In the genomic region with DNA sequence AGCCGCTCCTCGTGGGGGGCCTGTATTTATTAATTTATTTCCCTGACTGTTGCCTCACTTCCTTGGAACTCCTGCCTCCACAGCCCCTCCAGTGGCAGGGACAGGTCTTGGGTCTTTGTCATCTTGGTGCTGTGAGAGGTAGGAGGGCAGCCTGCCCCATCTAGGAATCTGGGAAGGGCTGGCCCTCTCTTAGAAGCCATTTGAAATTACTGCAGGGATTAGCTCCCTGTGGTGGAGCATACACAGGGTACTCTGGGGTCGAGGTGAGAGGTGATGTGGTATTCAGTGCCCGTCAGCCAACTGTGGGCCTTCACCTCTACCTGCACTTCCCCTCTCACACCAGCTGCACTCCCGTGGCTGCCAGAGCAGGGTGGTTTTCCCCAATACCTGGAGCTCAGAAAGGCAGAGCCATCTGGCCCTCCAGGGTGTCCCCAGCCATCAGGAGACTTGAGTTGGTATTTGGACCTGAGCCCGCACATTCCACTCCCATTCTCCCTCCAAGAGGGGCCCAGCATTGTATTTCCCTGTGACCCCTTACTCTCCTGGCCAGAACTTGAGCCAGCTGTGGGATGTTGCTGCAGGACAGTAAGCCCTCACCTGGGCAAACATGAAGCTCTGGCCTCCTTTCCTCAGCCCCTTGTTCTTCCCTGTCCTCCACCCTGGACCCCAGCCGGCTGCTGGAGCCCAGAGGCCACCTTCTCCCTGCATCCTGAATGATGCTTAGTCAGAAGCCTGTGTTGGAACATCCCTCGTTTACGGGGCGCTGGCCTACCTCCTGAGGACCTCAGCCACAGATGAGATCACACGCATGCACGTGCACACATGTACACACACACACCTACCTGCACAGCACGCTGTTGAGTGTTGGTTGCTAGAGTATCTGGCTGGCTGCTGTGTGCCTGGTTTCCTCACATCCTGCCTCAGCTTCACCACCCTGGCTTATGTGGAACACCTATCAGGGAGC, we compare ENCODE assay signal across 15 cellular contexts. TPM values are rescaled to one million over a fixed set of nuclear protein-coding genes. Genes with fewer than 3 reads are reported as not detected.
DNase-seq lines count a peak whose midpoint lies in the region; ATAC-seq and TF ChIP-seq lines count a peak whose summit lies in the region.
"Had no signal": no experiment of that assay in that cellular context is flagged by ENCODE, and none has a peak within 500 bp of the region (broad histone marks: within the 10 kb centered on the region; RNA-seq: fewer than 3 reads in every experiment).

No MANE protein-coding gene starts in this region.

- no peaks in the 10 kb centered on the region for H3K9me3 Mint-ChIP-seq in activated CD4-positive, alpha-beta T cell treated with anti-CD3 and anti-CD28 coated beads, Interleukin-2, amount 10 ng/mL, durations not matched to agents 7 days and 5 days
- H3K9me3 Mint-ChIP-seq in endothelial cell (ENCODE audit: unreplicated experiment), result no peaks in the 10 kb centered on the region

- no peaks in the 10 kb centered on the region for H3K9me3 ChIP-seq in osteoblast (ENCODE audit: low read depth, low read length)
- H3K9me3 ChIP-seq: heart right ventricle, testis had no signal

- peak overlapping the region; percentile 51 for H3K4me3 Mint-ChIP-seq in activated CD4-positive, alpha-beta T cell treated with anti-CD3 and anti-CD28 coated beads, Interleukin-2, amount 10 ng/mL, durations not matched to agents 7 days and 5 days
- no peak overlapping the region for H3K4me3 Mint-ChIP-seq in endothelial cell (ENCODE audit: unreplicated experiment)

- ATAC-seq in GM21737 (IDR thresholded peaks at IDR 0.05; ENCODE audit: unreplicated experiment), result no peak
- ATAC-seq: activated CD4-positive, CD25-positive, alpha-beta regulatory T cell treated with anti-CD3 and anti-CD28 coated beads, Interleukin-2, amount 50 U/mL, for 24 hours; HCT116; heart right ventricle; left colon had no signal

- no peaks in the 10 kb centered on the region for H3K79me2 ChIP-seq in osteoblast (ENCODE audit: insufficient read depth, low read length)

- H3K27ac ChIP-seq in RWPE1, result peak overlapping the region; percentile 88
- H3K27ac ChIP-seq in osteoblast (ENCODE audit: low read depth, low read length), result no peak overlapping the region
- H3K27ac ChIP-seq: heart right ventricle, testis had no signal

- no peaks in the 10 kb centered on the region for H4K20me1 ChIP-seq in osteoblast (ENCODE audit: insufficient read depth, low read length)

- no peaks in the 10 kb centered on the region for H3K27me3 Mint-ChIP-seq in activated CD4-positive, alpha-beta T cell treated with anti-CD3 and anti-CD28 coated beads, Interleukin-2, amount 10 ng/mL, durations not matched to agents 7 days and 5 days
- peaks cover 12% of the 10 kb centered on the region for H3K27me3 Mint-ChIP-seq in endothelial cell (ENCODE audit: unreplicated experiment)

- H3K4me2 ChIP-seq in osteoblast (ENCODE audit: insufficient read depth, low read length), result no peak overlapping the region

- H3K27me3 ChIP-seq in osteoblast (ENCODE audit: insufficient read depth, low read length), result no peaks in the 10 kb centered on the region
- H3K27me3 ChIP-seq: heart right ventricle, testis had no signal

- peaks cover 11% of the 10 kb centered on the region for H3K36me3 Mint-ChIP-seq in activated CD4-positive, alpha-beta T cell treated with anti-CD3 and anti-CD28 coated beads, Interleukin-2, amount 10 ng/mL, durations not matched to agents 7 days and 5 days (ENCODE audit: low read depth)
- peaks cover 33% of the 10 kb centered on the region for H3K36me3 Mint-ChIP-seq in endothelial cell (ENCODE audit: low read depth, unreplicated experiment)

- peak overlapping the region; percentile 14 for H3K27ac Mint-ChIP-seq in activated CD4-positive, alpha-beta T cell treated with anti-CD3 and anti-CD28 coated beads, Interleukin-2, amount 10 ng/mL, durations not matched to agents 7 days and 5 days
- peak overlapping the region; percentile 59 for H3K27ac Mint-ChIP-seq in endothelial cell (ENCODE audit: unreplicated experiment)

- H3K36me3 ChIP-seq in osteoblast (ENCODE audit: insufficient read depth, low read length), result peaks cover 26% of the 10 kb centered on the region

- TF ChIP-seq CTCF in RWPE1 (conservative IDR thresholded peaks at IDR 0.05; ENCODE audit: low read depth), result no peak
- TF ChIP-seq CTCF in endothelial cell (IDR thresholded peaks at IDR 0.05; ENCODE audit: unreplicated experiment), result no peak
- no peak for TF ChIP-seq CTCF in osteoblast (IDR thresholded peaks at IDR 0.05; ENCODE audit: extremely low read depth, low read depth, low read length)

- CTCF ChIA-PET in activated CD4-positive, alpha-beta T cell treated with anti-CD3 and anti-CD28 coated beads, Interleukin-2, amount 10 ng/mL, durations not matched to agents 7 days and 5 days (lab: Charles Lee), result interaction anchor here (1.5 to 2.9 kb wide), 2 partner anchors 13 to 52 kb away, joined by 6 to 8 read pairs; partner anchors contain the start of gene MAPKBP1
- CTCF ChIA-PET in RWPE1 (lab: Yijun Ruan, JAX), result interaction anchor here (0.5 to 1.5 kb wide), 5 partner anchors 14 to 222 kb away, joined by 3 to 7 read pairs (median 4); no protein-coding TSS in a partner anchor

- peaks cover 26% of the 10 kb centered on the region for H3K4me1 Mint-ChIP-seq in activated CD4-positive, alpha-beta T cell treated with anti-CD3 and anti-CD28 coated beads, Interleukin-2, amount 10 ng/mL, durations not matched to agents 7 days and 5 days
- H3K4me1 Mint-ChIP-seq in endothelial cell (ENCODE audit: unreplicated experiment), result peaks cover 18% of the 10 kb centered on the region

- peaks cover 15% of the 10 kb centered on the region for H3K4me1 ChIP-seq in osteoblast (ENCODE audit: insufficient read depth, low read length)

- intact Hi-C loops in posterior vena cava (cut with DNase I), result no loop called here

- H3K4me3 ChIP-seq in osteoblast (ENCODE audit: insufficient read depth, low read length), result no peak overlapping the region
- H3K4me3 ChIP-seq: heart right ventricle, testis had no signal

- no peak overlapping the region for H2AFZ ChIP-seq in osteoblast (ENCODE audit: low read length)

- DNase-seq in activated CD4-positive, alpha-beta T cell treated with anti-CD3 and anti-CD28 coated beads, Interleukin-2, amount 10 ng/mL, durations not matched to agents 7 days and 5 days, result no peak
- no peak for DNase-seq in activated CD4-positive, alpha-beta T cell treated with anti-CD3 and anti-CD28 coated beads, Interleukin-2, amount 50 U/mL, for 4 hours
- DNase-seq in RWPE1 (ENCODE audit: low spot score) (no peak), endothelial cell (ENCODE audit: low spot score) (no peak), osteoblast (ENCODE audit: insufficient read length, low spot score, missing footprints) (peak; percentile 81), NCI-H1092 (lab: John Stamatoyannopoulos, UW) (no peak), posterior vena cava (ENCODE audit: low spot score) (no peak)
- DNase-seq: activated effector memory CD4-positive, alpha-beta T cell treated with Interleukin-2 at 50 U/mL for 16 hours; heart right ventricle; left colon; NCI-H2227 treated with DMSO at 0.1 percent for 48 hours; testis had no signal

- POLR2A ChIA-PET in activated CD4-positive, alpha-beta T cell treated with anti-CD3 and anti-CD28 coated beads, Interleukin-2, amount 10 ng/mL, durations not matched to agents 7 days and 5 days (lab: Charles Lee), result no interaction called here
- POLR2A ChIA-PET in RWPE1 (lab: Yijun Ruan, JAX; ENCODE audit: low non-redundant PET), result no interaction called here

RNA-seq across cellular contexts. Expression of gene JMJD7, which starts 2.0 kb away (rescaled TPM):
- total RNA-seq in activated CD4-positive, alpha-beta T cell treated with anti-CD3 and anti-CD28 coated beads, Interleukin-2, amount 10 ng/mL, durations not matched to agents 7 days and 5 days, result 10 to 100 TPM; 23.9 to 28.4 TPM
- total RNA-seq in endothelial cell (ENCODE audit: unreplicated experiment) (13.8 TPM), osteoblast (1.2 and 1.4 TPM in 2 replicates), posterior vena cava (10 to 100 TPM in 1 of 2 donors, 1 to 10 TPM in 1; 4.9 to 13.8 TPM)

RNA-seq across cellular contexts. Expression of gene PLA2G4B, which starts 12.8 kb away (rescaled TPM):
- 10 to 100 TPM; 10.5 to 17.0 TPM for total RNA-seq in activated CD4-positive, alpha-beta T cell treated with anti-CD3 and anti-CD28 coated beads, Interleukin-2, amount 10 ng/mL, durations not matched to agents 7 days and 5 days
- total RNA-seq in endothelial cell (ENCODE audit: unreplicated experiment), result 2.9 TPM
- total RNA-seq in osteoblast, result 0.72 and 1.2 TPM in 2 replicates
- 1 to 10 TPM; 1.5 to 4.0 TPM for total RNA-seq in posterior vena cava

RNA-seq across cellular contexts. Expression of gene MAPKBP1, which starts 51.6 kb away (rescaled TPM):
- 10 to 100 TPM; 29.8 to 31.2 TPM for total RNA-seq in activated CD4-positive, alpha-beta T cell treated with anti-CD3 and anti-CD28 coated beads, Interleukin-2, amount 10 ng/mL, durations not matched to agents 7 days and 5 days
- total RNA-seq in endothelial cell (ENCODE audit: unreplicated experiment), result 36.2 TPM
- total RNA-seq in osteoblast, result 22.8 and 25.6 TPM in 2 replicates
- total RNA-seq in posterior vena cava, result 10 to 100 TPM; 26.5 to 27.9 TPM
